Comparison of ENCODE assay signal across 2 cellular contexts in the genomic region with DNA sequence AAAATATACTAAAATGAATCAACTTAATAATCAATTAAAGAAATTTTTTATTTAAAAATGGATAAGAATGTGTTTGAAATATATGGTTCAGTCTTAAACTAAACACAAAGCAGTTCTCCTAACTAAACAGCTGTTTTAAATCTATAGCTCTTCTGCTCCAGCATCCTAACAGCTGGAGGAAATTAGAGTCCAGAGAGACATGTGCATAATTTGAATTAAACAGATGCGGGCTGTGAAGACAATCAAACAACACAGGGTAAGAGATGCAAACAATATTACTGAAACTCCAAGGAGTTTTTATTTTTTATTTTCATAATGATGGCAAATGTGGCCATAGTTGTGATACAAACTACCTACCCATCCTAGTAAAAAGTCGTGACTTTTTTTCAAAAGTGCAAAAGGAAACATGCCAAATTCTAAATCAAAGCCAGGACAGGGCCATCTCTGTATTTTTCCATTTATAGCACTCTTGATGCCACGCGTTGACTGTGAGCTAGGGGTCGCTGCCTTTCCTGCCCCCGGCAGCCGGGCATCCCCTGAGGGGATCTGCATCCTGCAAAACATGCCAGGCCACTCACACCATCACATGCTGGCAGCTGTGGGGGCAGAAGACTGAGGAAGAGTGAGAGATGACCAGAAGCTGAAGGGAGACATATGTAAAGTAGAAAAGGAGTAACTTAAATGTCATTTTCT.
TF ChIP-seq lines count a peak whose summit lies in the region.

No MANE protein-coding gene starts in this region.

TF ChIP-seq in HCT116, 20 proteins besides CTCF, POLR2A, EP300 and RAD21:
- TF ChIP-seq ZNF274 (IDR thresholded peaks at IDR 0.05; ENCODE audit: low read depth, low read length) (no peak), FOSL1 (IDR thresholded peaks at IDR 0.05; ENCODE audit: low read depth) (no peak), POLR2AphosphoS5 (IDR thresholded peaks at IDR 0.05; ENCODE audit: low read depth, low read length) (no peak), ELF1 (IDR thresholded peaks at IDR 0.05; ENCODE audit: borderline replicate concordance, low read depth) (no peak), SP1 (IDR thresholded peaks at IDR 0.05; ENCODE audit: low read depth) (no peak), JUND (IDR thresholded peaks at IDR 0.05) (no peak), EZH2phosphoT487 (IDR thresholded peaks at IDR 0.05; ENCODE audit: borderline replicate concordance) (no peak), YY1 (IDR thresholded peaks at IDR 0.05; ENCODE audit: extremely low read depth, insufficient replicate concordance, low read depth, low read length) (no peak), CEBPB (IDR thresholded peaks at IDR 0.05; ENCODE audit: low read depth) (no peak)
- TF ChIP-seq, protein P1, sequence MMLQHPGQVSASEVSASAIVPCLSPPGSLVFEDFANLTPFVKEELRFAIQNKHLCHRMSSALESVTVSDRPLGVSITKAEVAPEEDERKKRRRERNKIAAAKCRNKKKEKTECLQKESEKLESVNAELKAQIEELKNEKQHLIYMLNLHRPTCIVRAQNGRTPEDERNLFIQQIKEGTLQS (IDR thresholded peaks at IDR 0.05) = no peak
- TF ChIP-seq, protein P2, sequence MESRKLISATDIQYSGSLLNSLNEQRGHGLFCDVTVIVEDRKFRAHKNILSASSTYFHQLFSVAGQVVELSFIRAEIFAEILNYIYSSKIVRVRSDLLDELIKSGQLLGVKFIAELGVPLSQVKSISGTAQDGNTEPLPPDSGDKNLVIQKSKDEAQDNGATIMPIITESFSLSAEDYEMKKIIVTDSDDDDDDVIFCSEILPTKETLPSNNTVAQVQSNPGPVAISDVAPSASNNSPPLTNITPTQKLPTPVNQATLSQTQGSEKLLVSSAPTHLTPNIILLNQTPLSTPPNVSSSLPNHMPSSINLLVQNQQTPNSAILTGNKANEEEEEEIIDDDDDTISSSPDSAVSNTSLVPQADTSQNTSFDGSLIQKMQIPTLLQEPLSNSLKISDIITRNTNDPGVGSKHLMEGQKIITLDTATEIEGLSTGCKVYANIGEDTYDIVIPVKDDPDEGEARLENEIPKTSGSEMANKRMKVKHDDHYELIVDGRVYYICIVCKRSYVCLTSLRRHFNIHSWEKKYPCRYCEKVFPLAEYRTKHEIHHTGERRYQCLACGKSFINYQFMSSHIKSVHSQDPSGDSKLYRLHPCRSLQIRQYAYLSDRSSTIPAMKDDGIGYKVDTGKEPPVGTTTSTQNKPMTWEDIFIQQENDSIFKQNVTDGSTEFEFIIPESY (IDR thresholded peaks at IDR 0.05; ENCODE audit: extremely low read depth, insufficient replicate concordance, low read length) = no peak

TF ChIP-seq in SK-N-SH, 30 proteins besides CTCF, POLR2A, EP300 and RAD21:
- TF ChIP-seq RCOR1 (IDR thresholded peaks at IDR 0.05; ENCODE audit: low read length) = peak; percentile 5; the same call in 1 of the 2 replicates
- no peak for TF ChIP-seq RFX5 (IDR thresholded peaks at IDR 0.05; ENCODE audit: low read length)
- TF ChIP-seq FOXJ3 (CRISPR knock-in tag; IDR thresholded peaks at IDR 0.05) = peak; percentile 54; the same call in 1 of the 2 replicates
- TF ChIP-seq CHD2 (IDR thresholded peaks at IDR 0.05; ENCODE audit: low read length, partially characterized antibody) = peak; percentile 8
- peak; percentile 11; the same call in 1 of the 2 replicates for TF ChIP-seq GATA2 (CRISPR knock-in tag; IDR thresholded peaks at IDR 0.05)
